1 cellular context compared by ENCODE assay signal in the genomic region with DNA sequence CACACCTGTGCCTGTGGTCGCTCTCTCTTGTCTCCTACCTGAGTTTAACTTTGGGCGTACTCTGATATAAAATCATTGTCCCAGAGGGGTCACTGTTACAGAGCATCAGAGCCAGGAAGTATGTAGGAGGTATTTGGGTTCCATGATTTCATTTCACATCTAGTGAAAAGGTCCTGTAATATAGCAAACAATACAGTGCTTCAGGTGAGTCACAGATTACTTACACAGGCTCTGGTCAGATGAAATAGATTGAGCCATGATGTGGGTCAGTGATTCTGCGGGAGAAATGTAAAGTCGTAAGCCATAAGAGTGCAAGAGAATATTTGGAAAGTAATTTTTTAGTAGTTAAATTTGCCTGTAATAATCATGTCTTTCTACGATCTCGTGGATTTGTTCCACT.
TF ChIP-seq lines count a peak whose summit lies in the region.

No MANE protein-coding gene starts in this region.

TF ChIP-seq in IMR-90, 13 proteins besides CTCF, POLR2A, EP300 and RAD21:
- TF ChIP-seq RFX5 (IDR thresholded peaks at IDR 0.05; ENCODE audit: low read depth, low read length) (no peak), MAZ (IDR thresholded peaks at IDR 0.05; ENCODE audit: borderline replicate concordance, low read depth, low read length) (no peak), MAFK (IDR thresholded peaks at IDR 0.05; ENCODE audit: low read depth, low read length) (no peak), BHLHE40 (IDR thresholded peaks at IDR 0.05; ENCODE audit: low read depth, low read length) (no peak), CEBPB (IDR thresholded peaks at IDR 0.05; ENCODE audit: low read depth, low read length) (no peak), FOS (IDR thresholded peaks at IDR 0.05; ENCODE audit: low read depth, low read length) (no peak), RCOR1 (IDR thresholded peaks at IDR 0.05; ENCODE audit: insufficient replicate concordance, low read length) (no peak), USF2 (IDR thresholded peaks at IDR 0.05; ENCODE audit: low read depth, low read length) (no peak), MXI1 (IDR thresholded peaks at IDR 0.05; ENCODE audit: borderline replicate concordance, low read depth, low read length) (no peak), SMC3 (IDR thresholded peaks at IDR 0.05; ENCODE audit: low read depth, low read length) (no peak), CHD1 (IDR thresholded peaks at IDR 0.05; ENCODE audit: low read depth, low read length) (no peak)
- TF ChIP-seq, protein P1, sequence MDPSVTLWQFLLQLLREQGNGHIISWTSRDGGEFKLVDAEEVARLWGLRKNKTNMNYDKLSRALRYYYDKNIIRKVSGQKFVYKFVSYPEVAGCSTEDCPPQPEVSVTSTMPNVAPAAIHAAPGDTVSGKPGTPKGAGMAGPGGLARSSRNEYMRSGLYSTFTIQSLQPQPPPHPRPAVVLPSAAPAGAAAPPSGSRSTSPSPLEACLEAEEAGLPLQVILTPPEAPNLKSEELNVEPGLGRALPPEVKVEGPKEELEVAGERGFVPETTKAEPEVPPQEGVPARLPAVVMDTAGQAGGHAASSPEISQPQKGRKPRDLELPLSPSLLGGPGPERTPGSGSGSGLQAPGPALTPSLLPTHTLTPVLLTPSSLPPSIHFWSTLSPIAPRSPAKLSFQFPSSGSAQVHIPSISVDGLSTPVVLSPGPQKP (IDR thresholded peaks at IDR 0.05; ENCODE audit: borderline replicate concordance, low read depth, low read length) = no peak
